ENCODE assay signal across 17 cellular contexts in the genomic region with DNA sequence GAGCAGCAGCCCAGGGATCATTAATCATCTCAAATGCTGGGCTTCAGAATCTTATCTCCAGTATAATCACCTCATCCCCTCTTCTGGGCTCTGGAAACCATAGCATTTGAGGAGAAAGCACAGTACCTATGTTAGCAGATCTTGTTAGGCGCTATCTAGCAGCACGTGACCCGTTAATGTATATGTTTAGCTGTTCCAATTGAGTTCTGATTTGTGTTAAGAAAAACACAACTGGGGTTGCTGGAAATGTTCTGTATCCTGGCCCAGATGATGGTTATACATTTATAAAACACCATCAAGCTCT.
"Had no signal": no experiment of that assay in that cellular context is flagged by ENCODE, and none has a peak within 500 bp of the region (broad histone marks: within the 10 kb centered on the region; RNA-seq: fewer than 3 reads in every experiment).

No MANE protein-coding gene starts in this region.

- H3K4me1 Mint-ChIP-seq: activated naive CD8-positive, alpha-beta T cell treated with anti-CD3 and anti-CD28 coated beads, Interleukin-2, amount 10 ng/mL, durations not matched to agents 7 days and 5 days had no signal

- H3K27me3 Mint-ChIP-seq: stimulated activated naive CD8-positive, alpha-beta T cell treated with anti-CD3 and anti-CD28 coated beads, Interleukin-15, Interleukin-2, amounts not matched to agents 100 ng/mL and 50 ng/mL, for 24 hours had no signal

- H3K27ac ChIP-seq: foreskin keratinocyte, pancreas, skin epidermis, upper lobe of right lung had no signal

- H3K9me3 ChIP-seq: pancreas, upper lobe of right lung had no signal

- ATAC-seq: activated CD4-positive, CD25-positive, alpha-beta regulatory T cell treated with anti-CD3 and anti-CD28 coated beads, Interleukin-2, amount 50 U/mL, for 24 hours; foreskin keratinocyte; upper lobe of right lung had no signal

- H3K27ac Mint-ChIP-seq: activated naive CD8-positive, alpha-beta T cell treated with anti-CD3 and anti-CD28 coated beads, Interleukin-2, amount 10 ng/mL, durations not matched to agents 7 days and 5 days; dendritic cell treated with granulocyte-macrophage colony-stimulating factor and Interleukin-4, amounts not matched to agents 40 ng/mL and 50 ng/mL, for 4 days; stimulated activated naive CD8-positive, alpha-beta T cell treated with anti-CD3 and anti-CD28 coated beads, Interleukin-15, Interleukin-2, amounts not matched to agents 100 ng/mL and 50 ng/mL, for 24 hours had no signal

- DNase-seq: activated CD4-positive, alpha-beta T cell treated with anti-CD3 and anti-CD28 coated beads, Interleukin-2, amount 50 U/mL, for 1 hour; activated CD8-positive, alpha-beta memory T cell treated with anti-CD3 and anti-CD28 coated beads for 24 hours; activated gamma-delta T cell treated with Interleukin-2 at 50 U/mL for 16 hours; activated naive CD8-positive, alpha-beta T cell treated with anti-CD3 and anti-CD28 coated beads, Interleukin-2, amount 10 ng/mL, durations not matched to agents 7 days and 5 days; anterior cingulate cortex; effector memory CD4-positive, alpha-beta T cell; foreskin keratinocyte; left cardiac atrium; midbrain; pancreas; stimulated activated CD4-positive, alpha-beta T cell treated with anti-CD3 and anti-CD28 coated beads, Interleukin-15, amount 100 ng/mL, for 24 hours; stimulated activated CD4-positive, alpha-beta T cell treated with anti-CD3 and anti-CD28 coated beads, Interleukin-4, amount 100 ng/mL, for 1 hour; upper lobe of right lung had no signal

- H3K4me1 ChIP-seq: foreskin keratinocyte, pancreas, upper lobe of right lung had no signal

- H3K4me3 ChIP-seq: pancreas, skin epidermis, upper lobe of right lung had no signal

- H3K36me3 ChIP-seq: pancreas, upper lobe of right lung had no signal

- H3K36me3 Mint-ChIP-seq: activated naive CD8-positive, alpha-beta T cell treated with anti-CD3 and anti-CD28 coated beads, Interleukin-2, amount 10 ng/mL, durations not matched to agents 7 days and 5 days had no signal

- H3K4me3 Mint-ChIP-seq: activated naive CD8-positive, alpha-beta T cell treated with anti-CD3 and anti-CD28 coated beads, Interleukin-2, amount 10 ng/mL, durations not matched to agents 7 days and 5 days; dendritic cell treated with granulocyte-macrophage colony-stimulating factor and Interleukin-4, amounts not matched to agents 40 ng/mL and 50 ng/mL, for 4 days; stimulated activated naive CD8-positive, alpha-beta T cell treated with anti-CD3 and anti-CD28 coated beads, Interleukin-15, Interleukin-2, amounts not matched to agents 100 ng/mL and 50 ng/mL, for 24 hours had no signal

- H3K27me3 ChIP-seq: pancreas, upper lobe of right lung had no signal

- H3K9me3 Mint-ChIP-seq: activated naive CD8-positive, alpha-beta T cell treated with anti-CD3 and anti-CD28 coated beads, Interleukin-2, amount 10 ng/mL, durations not matched to agents 7 days and 5 days; dendritic cell treated with granulocyte-macrophage colony-stimulating factor and Interleukin-4, amounts not matched to agents 40 ng/mL and 50 ng/mL, for 4 days; stimulated activated naive CD8-positive, alpha-beta T cell treated with anti-CD3 and anti-CD28 coated beads, Interleukin-15, Interleukin-2, amounts not matched to agents 100 ng/mL and 50 ng/mL, for 24 hours had no signal
